In the genomic region with DNA sequence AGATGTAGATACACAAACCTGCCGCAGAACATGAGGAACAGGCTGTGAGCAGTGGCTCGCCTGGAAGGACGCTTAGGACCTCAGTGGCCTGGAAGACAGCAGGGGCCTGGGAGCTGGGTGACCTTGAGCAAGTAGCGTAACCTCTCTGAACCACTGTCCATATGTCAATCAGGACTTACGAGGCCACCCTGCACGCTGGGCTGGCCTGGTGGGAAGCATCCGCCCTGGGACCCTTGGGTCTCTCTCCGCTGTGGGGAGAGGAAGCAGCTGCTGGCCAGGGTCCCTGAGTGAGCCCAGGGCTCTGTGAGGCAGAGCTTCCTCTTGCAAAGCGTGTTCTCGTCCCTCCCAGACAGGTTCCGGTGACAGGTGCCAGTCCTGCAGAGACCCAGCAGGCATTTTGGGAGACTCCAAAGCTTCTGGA, we compare ENCODE assay signal across 18 cellular contexts. TPM values are rescaled to one million over a fixed set of nuclear protein-coding genes. Genes with fewer than 3 reads are reported as not detected.
DNase-seq lines count a peak whose midpoint lies in the region; ATAC-seq, FAIRE-seq and TF ChIP-seq lines count a peak whose summit lies in the region.
"Had no signal": no experiment of that assay in that cellular context is flagged by ENCODE, and none has a peak within 500 bp of the region (broad histone marks: within the 10 kb centered on the region; RNA-seq: fewer than 3 reads in every experiment).

No MANE protein-coding gene starts in this region.

- no peaks in the 10 kb centered on the region for H3K27me3 ChIP-seq in BLaER1 treated with 17β-estradiol and CSF1 and Interleukin-3, amounts not matched to agents 10 nM and 100 nM
- no peaks in the 10 kb centered on the region for H3K27me3 ChIP-seq in Peyer's patch
- H3K27me3 ChIP-seq in pancreas = no peaks in the 10 kb centered on the region
- no peaks in the 10 kb centered on the region for H3K27me3 ChIP-seq in WERI-Rb-1 (ENCODE audit: insufficient read depth, low read depth, severe bottlenecking)

- TF ChIP-seq CTCF in Peyer's patch (IDR thresholded peaks at IDR 0.05) (no peak), glutamatergic neuron (IDR thresholded peaks at IDR 0.05; ENCODE audit: partially characterized antibody, unreplicated experiment) (no peak), pancreas (IDR thresholded peaks at IDR 0.05) (no peak), WERI-Rb-1 (IDR thresholded peaks at IDR 0.05; ENCODE audit: low read depth, low read length) (no peak)

- peak overlapping the region; percentile 22 to 77 (median 63); a peak in 20 of 22 replicates for H3K9ac ChIP-seq in BLaER1 treated with 17β-estradiol and CSF1 and Interleukin-3, amounts not matched to agents 10 nM and 100 nM

- no peaks in the 10 kb centered on the region for H3K36me3 Mint-ChIP-seq in glutamatergic neuron (ENCODE audit: unreplicated experiment)
- H3K36me3 Mint-ChIP-seq: IgD-negative memory B cell had no signal

- H3K27me3 Mint-ChIP-seq in glutamatergic neuron (ENCODE audit: unreplicated experiment) = peaks cover 2% of the 10 kb centered on the region
- H3K27me3 Mint-ChIP-seq: IgD-negative memory B cell; stimulated activated naive CD8-positive, alpha-beta T cell treated with anti-CD3 and anti-CD28 coated beads, Interleukin-15, Interleukin-2, amounts not matched to agents 100 ng/mL and 50 ng/mL, for 24 hours had no signal

- peak overlapping the region; percentile 24 for H3K27ac Mint-ChIP-seq in glutamatergic neuron (ENCODE audit: unreplicated experiment)
- H3K27ac Mint-ChIP-seq: activated naive CD4-positive, alpha-beta T cell treated with anti-CD3 and anti-CD28 coated beads for 36 hours; endodermal cell; stimulated activated naive CD8-positive, alpha-beta T cell treated with anti-CD3 and anti-CD28 coated beads, Interleukin-15, Interleukin-2, amounts not matched to agents 100 ng/mL and 50 ng/mL, for 24 hours had no signal

- peaks cover 0 to 9% (median 0%) of the 10 kb centered on the region in 11 experiments; a peak in 3 of 22 replicates for H4K20me1 ChIP-seq in BLaER1 treated with 17β-estradiol and CSF1 and Interleukin-3, amounts not matched to agents 10 nM and 100 nM

- H3K4me3 Mint-ChIP-seq in glutamatergic neuron (ENCODE audit: unreplicated experiment) = no peak overlapping the region
- H3K4me3 Mint-ChIP-seq: activated naive CD4-positive, alpha-beta T cell treated with anti-CD3 and anti-CD28 coated beads for 36 hours; endodermal cell; IgD-negative memory B cell; stimulated activated naive CD8-positive, alpha-beta T cell treated with anti-CD3 and anti-CD28 coated beads, Interleukin-15, Interleukin-2, amounts not matched to agents 100 ng/mL and 50 ng/mL, for 24 hours had no signal

- H3K4me2 ChIP-seq in BLaER1 treated with 17β-estradiol and CSF1 and Interleukin-3, amounts not matched to agents 10 nM and 100 nM = peak overlapping the region; percentile 78 to 97 (median 91)

- H3K36me3 ChIP-seq in BLaER1 treated with 17β-estradiol and CSF1 and Interleukin-3, amounts not matched to agents 10 nM and 100 nM = peaks cover 10 to 30% (median 19%) of the 10 kb centered on the region in 11 experiments
- H3K36me3 ChIP-seq in Peyer's patch (peaks cover 0 to 43% (median 0%) of the 10 kb centered on the region in 3 donors), pancreas (peaks cover 0 to 11% (median 2%) of the 10 kb centered on the region in 3 donors), WERI-Rb-1 (peaks cover 14% of the 10 kb centered on the region)

- TF ChIP-seq POLR2A in Peyer's patch (IDR thresholded peaks at IDR 0.05) = peak in 1 of 2 donors; percentile 8

- peaks cover 21% of the 10 kb centered on the region for H3K4me1 Mint-ChIP-seq in glutamatergic neuron (ENCODE audit: low read depth, unreplicated experiment)

- peak in 3 of 4 donors; percentile 1 to 2 (median 2) for ATAC-seq in pancreas
- ATAC-seq: HCT116 had no signal

- 33 to 37% methylated on average over 11 of the region's 11 CpGs for WGBS in pancreas, 2 donors

- H3K4me1 ChIP-seq in BLaER1 treated with 17β-estradiol and CSF1 and Interleukin-3, amounts not matched to agents 10 nM and 100 nM = peaks cover 47 to 94% (median 82%) of the 10 kb centered on the region in 10 experiments
- H3K4me1 ChIP-seq in Peyer's patch (peaks cover 3 to 20% (median 10%) of the 10 kb centered on the region in 4 donors), pancreas (peaks cover 9 to 30% (median 19%) of the 10 kb centered on the region in 3 donors)

- no peaks in the 10 kb centered on the region for H3K9me3 ChIP-seq in BLaER1 treated with 17β-estradiol and CSF1 and Interleukin-3, amounts not matched to agents 10 nM and 100 nM (replicated peaks in 1 of 11)
- no peaks in the 10 kb centered on the region for H3K9me3 ChIP-seq in Peyer's patch
- no peaks in the 10 kb centered on the region for H3K9me3 ChIP-seq in pancreas
- no peaks in the 10 kb centered on the region for H3K9me3 ChIP-seq in WERI-Rb-1 (ENCODE audit: severe bottlenecking)

- H3K27ac ChIP-seq in BLaER1 treated with 17β-estradiol and CSF1 and Interleukin-3, amounts not matched to agents 10 nM and 100 nM = peak overlapping the region in 10 of 11 experiments; percentile 27 to 83 (median 72); a peak in 18 of 22 replicates
- peak overlapping the region; percentile 35 to 100 (median 90) for H3K27ac ChIP-seq in Peyer's patch
- H3K27ac ChIP-seq in pancreas = peak overlapping the region; percentile 59 to 87 (median 76)
- H3K27ac ChIP-seq in WERI-Rb-1 = no peak overlapping the region; the same call in 1 of the 2 replicates

- DNase-seq in Peyer's patch = peak in 1 of 3 donors; percentile 71
- DNase-seq in glutamatergic neuron = no peak
- DNase-seq in pancreas = peak in 1 of 6 donors; percentile 40
- no peak for DNase-seq in T-helper 1 cell
- no peak for DNase-seq in NCI-H1436 (lab: John Stamatoyannopoulos, UW)
- no peak for DNase-seq in WERI-Rb-1
- DNase-seq: activated naive CD4-positive, alpha-beta T cell treated with anti-CD3 and anti-CD28 coated beads for 36 hours; AML-193; DMS79; endodermal cell; mammary epithelial cell; NCI-H69 had no signal

- peak overlapping the region in 2 of 10 experiments; percentile 3 to 29; a peak in 1 of 20 replicates for H3K4me3 ChIP-seq in BLaER1 treated with 17β-estradiol and CSF1 and Interleukin-3, amounts not matched to agents 10 nM and 100 nM
- H3K4me3 ChIP-seq in Peyer's patch = peak overlapping the region in 3 of 4 donors; percentile 45 to 85 (median 61)
- peak overlapping the region; percentile 30 to 52 (median 41) for H3K4me3 ChIP-seq in pancreas
- H3K4me3 ChIP-seq in WERI-Rb-1 (ENCODE audit: low read depth, low read length) = no peak overlapping the region

- intact Hi-C loops in pancreas (cut with DNase I) = loop anchor here in 2 of 3 donors (5.0 to 10.0 kb wide), 3 partner anchors 40 to 108 kb away; no protein-coding TSS in a partner anchor

- no peaks in the 10 kb centered on the region for H3K9me3 Mint-ChIP-seq in glutamatergic neuron (ENCODE audit: unreplicated experiment)
- H3K9me3 Mint-ChIP-seq: activated naive CD4-positive, alpha-beta T cell treated with anti-CD3 and anti-CD28 coated beads for 36 hours; endodermal cell; IgD-negative memory B cell; stimulated activated naive CD8-positive, alpha-beta T cell treated with anti-CD3 and anti-CD28 coated beads, Interleukin-15, Interleukin-2, amounts not matched to agents 100 ng/mL and 50 ng/mL, for 24 hours had no signal

- FAIRE-seq in pancreas (lab: Jason Lieb, UNC) = no peak
- FAIRE-seq: bronchial epithelial cell had no signal

RNA-seq across cellular contexts. Expression of gene EHD1, which starts 14.0 kb away (rescaled TPM):
- 100 to 1,000 TPM in 2 of 4 donors, 10 to 100 TPM in 2; 56.2 to 185 (median 98.6) TPM for total RNA-seq in Peyer's patch
- total RNA-seq in glutamatergic neuron (ENCODE audit: unreplicated experiment) = 114 TPM
- 10 to 100 TPM; 13.8 to 22.1 (median 17.9) TPM for total RNA-seq in pancreas
- 10 to 100 TPM; 10.1 to 10.6 TPM for polyA plus RNA-seq in pancreas

RNA-seq across cellular contexts. Expression of gene ATG2A, which starts 24.6 kb away (rescaled TPM):
- total RNA-seq in Peyer's patch (10 to 100 TPM; 38.8 to 79.6 (median 66.6) TPM), glutamatergic neuron (ENCODE audit: unreplicated experiment) (25.9 TPM), pancreas (10 to 100 TPM; 13.3 to 18.4 (median 15.5) TPM)
- 10 to 100 TPM; 33.1 to 34.1 TPM for polyA plus RNA-seq in pancreas

RNA-seq across cellular contexts. Expression of gene PPP2R5B, which starts 32.1 kb away (rescaled TPM):
- total RNA-seq in Peyer's patch (10 to 100 TPM; 20.0 to 46.2 (median 22.5) TPM), glutamatergic neuron (ENCODE audit: unreplicated experiment) (148 TPM), pancreas (10 to 100 TPM in 4 of 6 donors, 1 to 10 TPM in 2; 6.3 to 14.1 (median 10.7) TPM)
- 10 to 100 TPM; 21.8 to 24.2 TPM for polyA plus RNA-seq in pancreas

RNA-seq across cellular contexts. Expression of gene GPHA2, which starts 43.3 kb away (rescaled TPM):
- not detected for total RNA-seq in Peyer's patch
- total RNA-seq in glutamatergic neuron (ENCODE audit: unreplicated experiment) = not detected
- 10 to 100 TPM in 5 of 6 donors, 1 to 10 TPM in 1; 9.5 to 16.3 (median 14.2) TPM for total RNA-seq in pancreas
- polyA plus RNA-seq in pancreas = 1 to 10 TPM; 4.2 to 5.1 TPM
- total RNA-seq: activated naive CD4-positive, alpha-beta T cell treated with anti-CD3 and anti-CD28 coated beads for 36 hours; bronchial epithelial cell; mammary epithelial cell; osteocyte had no signal
- polyA plus RNA-seq: IgD-negative memory B cell, mammary epithelial cell had no signal

RNA-seq across cellular contexts. Expression of gene CDC42BPG, which starts 48.0 kb away (rescaled TPM):
- 10 to 100 TPM; 25.6 to 78.6 (median 52.1) TPM for total RNA-seq in Peyer's patch
- 2.3 TPM for total RNA-seq in glutamatergic neuron (ENCODE audit: unreplicated experiment)
- total RNA-seq in pancreas = 10 to 100 TPM in 5 of 6 donors, 1 to 10 TPM in 1; 9.7 to 16.8 (median 12.7) TPM
- 10 to 100 TPM; 11.6 to 23.8 TPM for polyA plus RNA-seq in pancreas
